In genomic region chr11:111871693-111872161, GRCh38 we compare ENCODE assay signal across 8 cellular contexts. TPM values are rescaled to one million over a fixed set of nuclear protein-coding genes. Genes with fewer than 3 reads are reported as not detected.
A peak's percentile ranks its signal among the peaks of the same experiment; 100 is the strongest.
DNase-seq lines count a peak whose midpoint lies in the region; ATAC-seq, FAIRE-seq and TF ChIP-seq lines count a peak whose summit lies in the region.

No MANE protein-coding gene starts in this region.

- H3K9me3 ChIP-seq in PC-3 (ENCODE audit: low read length), result no peaks in the 10 kb centered on the region

- CTCF ChIA-PET in PC-3 (lab: Charles Lee), result interaction anchor here (0.6 to 1.6 kb wide), 4 partner anchors 25 to 81 kb away, joined by 4 to 7 read pairs (median 6); partner anchors contain the start of gene C11orf52

- no peaks in the 10 kb centered on the region for H3K27me3 ChIP-seq in PC-3 (ENCODE audit: low read length)

- intact Hi-C loops in PC-3 (cut with micrococcal nuclease), result no loop called here

- H3K79me2 ChIP-seq in PC-3 (ENCODE audit: low read length), result peaks cover 13% of the 10 kb centered on the region; the same call in 1 of the 2 replicates

- TF ChIP-seq CTCF in GM12865 (IDR thresholded peaks at IDR 0.05; ENCODE audit: insufficient read depth, low read depth, low read length, missing control alignments) (no peak), PC-3 (conservative IDR thresholded peaks at IDR 0.05; ENCODE audit: low read depth, low read length) (no peak), nephron (IDR thresholded peaks at IDR 0.05; ENCODE audit: unreplicated experiment in 3 of 3) (no peak), D721Med (IDR thresholded peaks at IDR 0.05; ENCODE audit: insufficient read depth, missing control alignments) (no peak)

- peak overlapping the region; percentile 94 to 96 for H3K27ac Mint-ChIP-seq in effector memory CD8-positive, alpha-beta T cell
- H3K27ac Mint-ChIP-seq in nephron, result peak overlapping the region; percentile 88 to 97 (median 89)

- no peaks in the 10 kb centered on the region for H3K9me2 ChIP-seq in PC-3 (replicated peaks; ENCODE audit: low read length)

- no peak for ATAC-seq in PC-3
- no peak for ATAC-seq in effector memory CD8-positive, alpha-beta T cell (replicated peaks)

- no peak overlapping the region; the same call in 1 of the 2 replicates for H3K27ac ChIP-seq in PC-3 (ENCODE audit: low read length)

- H3K4me3 Mint-ChIP-seq in effector memory CD8-positive, alpha-beta T cell, result peak overlapping the region; percentile 91 to 92
- H3K4me3 Mint-ChIP-seq in nephron, result peak overlapping the region; percentile 94 to 99 (median 95)

- peak overlapping the region; percentile 91 for H3K9ac ChIP-seq in PC-3 (ENCODE audit: low read length)

- TSS peak; percentile 84 for BruUV-seq in PC-3 (replicated peaks; lab: Mats Ljungman, UMichigan)

- H3K4me3 ChIP-seq in GM12865 (ENCODE audit: low read depth, low read length) (peak overlapping the region; percentile 60), PC-3 (ENCODE audit: low read length) (peak overlapping the region; percentile 91)

- POLR2A ChIA-PET in PC-3 (lab: Charles Lee; ENCODE audit: unreplicated experiment), result interaction anchor here (0.6 to 1.4 kb wide), 2 partner anchors 66 to 110 kb away, joined by 5 to 6 read pairs; no protein-coding TSS in a partner anchor

- H3K27me3 Mint-ChIP-seq in effector memory CD8-positive, alpha-beta T cell, result no peaks in the 10 kb centered on the region
- H3K27me3 Mint-ChIP-seq in nephron (ENCODE audit: low read depth), result no peaks in the 10 kb centered on the region

- DNase-seq in GM12865 (ENCODE audit: low read depth) (no peak), PC-3 (no peak), D721Med (ENCODE audit: insufficient read length, low spot score) (no peak), cerebellar nuclear complex (lab: John Stamatoyannopoulos, UW) (no peak), KBM-7 (no peak), NCI-H524 treated with DMSO at 0.1 percent for 48 hours (lab: John Stamatoyannopoulos, UW) (no peak)
- DNase-seq in effector memory CD8-positive, alpha-beta T cell, result no peak

- FAIRE-seq in D721Med (lab: Jason Lieb, UNC), result no peak

- H4K20me1 ChIP-seq in PC-3 (ENCODE audit: low read length), result no peaks in the 10 kb centered on the region

- no peaks in the 10 kb centered on the region for H3K9me3 Mint-ChIP-seq in effector memory CD8-positive, alpha-beta T cell
- no peaks in the 10 kb centered on the region for H3K9me3 Mint-ChIP-seq in nephron

- H3K36me3 Mint-ChIP-seq in effector memory CD8-positive, alpha-beta T cell (ENCODE audit: insufficient read depth), result peaks cover 40% of the 10 kb centered on the region
- peaks cover 19% of the 10 kb centered on the region for H3K36me3 Mint-ChIP-seq in nephron (ENCODE audit: low read depth)

- H3K4me1 ChIP-seq in PC-3 (ENCODE audit: insufficient read depth, low read length), result peaks cover 17% of the 10 kb centered on the region

- peak overlapping the region; percentile 95 for H3K4me2 ChIP-seq in PC-3 (ENCODE audit: low read length)

- H2AFZ ChIP-seq in PC-3 (ENCODE audit: low read length), result peak overlapping the region; percentile 99

- H3F3A ChIP-seq in PC-3 (ENCODE audit: low read length, unreplicated experiment), result no peaks in the 10 kb centered on the region

- peaks cover 17 to 19% of the 10 kb centered on the region in 2 donors for H3K4me1 Mint-ChIP-seq in effector memory CD8-positive, alpha-beta T cell (ENCODE audit: low read depth in 2 of 2)
- peaks cover 22% of the 10 kb centered on the region for H3K4me1 Mint-ChIP-seq in nephron

- H3K36me3 ChIP-seq in PC-3 (ENCODE audit: low read depth, low read length), result peaks cover 15% of the 10 kb centered on the region; the same call in 1 of the 2 replicates

- in situ Hi-C loops in KBM-7 (cut with MboI; ENCODE audit: low pct_unique_long_range_greater_than_20kb, low sequenced_read_pairs), result no loop called here

RNA-seq across cellular contexts. Expression of gene ALG9, which starts 0.3 kb away (rescaled TPM):
- total RNA-seq in PC-3 (2014; rRNA removed), result 29.4 and 34.3 TPM in 2 replicates

RNA-seq across cellular contexts. Expression of gene FDXACB1, which starts 7.2 kb away (rescaled TPM):
- total RNA-seq in PC-3 (2014; rRNA removed), result 2.5 and 3.0 TPM in 2 replicates

RNA-seq across cellular contexts. Expression of gene CFAP68, which starts 7.6 kb away (rescaled TPM):
- 26.0 and 27.4 TPM in 2 replicates for total RNA-seq in PC-3 (2014; rRNA removed)

RNA-seq across cellular contexts. Expression of gene CRYAB, which starts 39.8 kb away (rescaled TPM):
- not detected in 2 replicates for total RNA-seq in PC-3 (2014; rRNA removed)

RNA-seq across cellular contexts. Expression of gene HSPB2, which starts 40.8 kb away (rescaled TPM):
- not detected in 2 replicates for total RNA-seq in PC-3 (2014; rRNA removed)
